In the genomic region with DNA sequence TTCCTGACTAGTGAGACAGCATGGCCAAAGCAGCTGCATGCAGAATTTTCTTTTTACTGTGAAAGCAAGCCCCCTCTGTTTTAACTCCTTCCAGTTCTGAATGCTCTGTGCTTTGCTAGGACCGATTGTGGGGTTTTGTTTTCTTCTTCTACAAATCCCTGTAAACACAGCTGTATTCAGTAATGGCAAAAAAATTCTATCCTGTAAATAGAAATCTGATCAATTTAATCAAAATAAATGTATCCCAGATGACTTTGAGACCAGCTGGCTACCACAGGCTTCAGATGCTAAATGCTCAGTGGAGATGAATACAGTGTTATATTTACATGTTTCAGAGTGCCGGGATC, we compare ENCODE assay signal across 11 cellular contexts.
DNase-seq lines count a peak whose midpoint lies in the region; ATAC-seq, FAIRE-seq and TF ChIP-seq lines count a peak whose summit lies in the region.
"Had no signal": no experiment of that assay in that cellular context is flagged by ENCODE, and none has a peak within 500 bp of the region (broad histone marks: within the 10 kb centered on the region; RNA-seq: fewer than 3 reads in every experiment).

No MANE protein-coding gene starts in this region.

- H3K79me2 ChIP-seq in endothelial cell of umbilical vein (ENCODE audit: control insufficient read depth, insufficient read depth, low read length): no peaks in the 10 kb centered on the region

- in situ Hi-C loops in KBM-7 (cut with MboI; ENCODE audit: low pct_unique_long_range_greater_than_20kb, low sequenced_read_pairs): no loop called here

- DNase-seq in Jurkat, Clone E6-1 (ENCODE audit: low read depth, low spot score): no peak
- DNase-seq in endothelial cell of umbilical vein (ENCODE audit: low read depth, low spot score) (no peak), psoas muscle (no peak), KBM-7 (no peak), RKO (ENCODE audit: low spot score) (no peak), NCI-H1092 (lab: John Stamatoyannopoulos, UW) (no peak)
- DNase-seq: OCI-M1 had no signal

- H3K4me1 ChIP-seq in BLaER1: peaks cover 70% of the 10 kb centered on the region
- peaks cover 24% of the 10 kb centered on the region for H3K4me1 ChIP-seq in endothelial cell of umbilical vein (ENCODE audit: control insufficient read depth, extremely low read depth, insufficient read depth, low read length)
- peaks cover 44% of the 10 kb centered on the region for H3K4me1 ChIP-seq in psoas muscle

- FAIRE-seq in endothelial cell of umbilical vein (lab: Jason Lieb, UNC): no peak
- FAIRE-seq: TTC549 had no signal

- H2AFZ ChIP-seq in endothelial cell of umbilical vein (ENCODE audit: low read depth, low read length): peak overlapping the region; percentile 9

- H4K20me1 ChIP-seq in BLaER1 (peaks cover 9% of the 10 kb centered on the region; the same call in 1 of the 2 replicates), endothelial cell of umbilical vein (replicated peaks; ENCODE audit: control insufficient read depth, extremely low read depth, insufficient read depth, low read length) (no peaks in the 10 kb centered on the region)

- H3K27me3 ChIP-seq in BLaER1 (no peaks in the 10 kb centered on the region), endothelial cell of umbilical vein (ENCODE audit: control insufficient read depth in 2 of 2, insufficient read depth in 2 of 2, low read length in 2 of 2) (no peaks in the 10 kb centered on the region), psoas muscle (ENCODE audit: insufficient read depth in 3 of 3, low read length in 2 of 3) (no peaks in the 10 kb centered on the region)

- no peak for TF ChIP-seq CTCF in endothelial cell of umbilical vein (IDR thresholded peaks at IDR 0.05; ENCODE audit: extremely low read depth in 1 of 2, insufficient read depth in 1 of 2, low read depth in 1 of 2, low read length in 2 of 2)
- TF ChIP-seq CTCF in psoas muscle (IDR thresholded peaks at IDR 0.05): no peak

- CTCF ChIA-PET in endothelial cell of umbilical vein (lab: Charles Lee): interaction anchor here (0.9 to 3.7 kb wide), 2 partner anchors 11 to 554 kb away, joined by 3 to 15 read pairs; a partner anchor contains a TSS

- dilution Hi-C loops in endothelial cell of umbilical vein (cut with MboI; ENCODE audit: extremely low pct_ligation_motif_present, low sequenced_read_pairs): no loop called here

- POLR2A ChIA-PET in endothelial cell of umbilical vein (lab: Charles Lee): interaction anchor here (0.7 to 2.1 kb wide), 2 partner anchors 324 to 553 kb away, joined by 3 to 15 read pairs; a partner anchor contains a TSS

- WGBS in psoas muscle, 3 donors: 4 to 10% (median 9%) methylated on average over 2 of the region's 2 CpGs

- H3K9me3 ChIP-seq in BLaER1 (no peaks in the 10 kb centered on the region), endothelial cell of umbilical vein (replicated peaks; ENCODE audit: control insufficient read depth, insufficient read depth, low read length) (no peaks in the 10 kb centered on the region), psoas muscle (no peaks in the 10 kb centered on the region)

- peaks cover 5% of the 10 kb centered on the region; the same call in 1 of the 2 replicates for H3K36me3 ChIP-seq in BLaER1
- H3K36me3 ChIP-seq in endothelial cell of umbilical vein (ENCODE audit: control insufficient read depth in 2 of 2, extremely low read depth in 1 of 2, insufficient read depth in 2 of 2, low read length in 2 of 2): no peaks in the 10 kb centered on the region
- no peaks in the 10 kb centered on the region for H3K36me3 ChIP-seq in psoas muscle (ENCODE audit: insufficient read depth in 1 of 2, low read depth in 1 of 2)

- H3K27ac ChIP-seq in BLaER1: peak overlapping the region; percentile 59; the same call in 1 of the 2 replicates
- no peak overlapping the region for H3K27ac ChIP-seq in endothelial cell of umbilical vein (ENCODE audit: insufficient read depth, low read depth, low read length)
- H3K27ac ChIP-seq in psoas muscle: peak overlapping the region; percentile 58
- H3K27ac ChIP-seq: coronary artery had no signal

- H3K9ac ChIP-seq in BLaER1 (no peak overlapping the region; the same call in 1 of the 2 replicates), endothelial cell of umbilical vein (replicated peaks; ENCODE audit: extremely low read depth, insufficient read depth, low read length) (peak overlapping the region; percentile 5)

- no peak for ATAC-seq in psoas muscle

- intact Hi-C loops in endothelial cell of umbilical vein (cut with micrococcal nuclease): loop anchor here (10.0 kb wide), 1 partner anchor 467 kb away; no protein-coding TSS in a partner anchor
- intact Hi-C loops in psoas muscle (cut with DNase I): loop anchor here in 1 of 2 donors (5.0 to 10.0 kb wide), 3 partner anchors 193 to 550 kb away; no protein-coding TSS in a partner anchor

- H3K4me3 ChIP-seq in BLaER1: no peak overlapping the region
- H3K4me3 ChIP-seq in Jurkat, Clone E6-1 (ENCODE audit: low read length): peak overlapping the region; percentile 81
- no peak overlapping the region for H3K4me3 ChIP-seq in endothelial cell of umbilical vein (replicated peaks in 1 of 3; ENCODE audit: insufficient read depth in 1 of 3, low read depth in 1 of 3, low read length in 3 of 3)
- peak overlapping the region; percentile 66 for H3K4me3 ChIP-seq in psoas muscle
- H3K4me3 ChIP-seq: lung had no signal

- TF ChIP-seq POLR2A in endothelial cell of umbilical vein (IDR thresholded peaks at IDR 0.05; ENCODE audit: low read depth, low read length): no peak

- BruUV-seq in endothelial cell of umbilical vein (replicated peaks; lab: Mats Ljungman, UMichigan): no TSS peak

- H3K9me1 ChIP-seq in endothelial cell of umbilical vein (replicated peaks; ENCODE audit: control insufficient read depth, extremely low read depth, insufficient read depth, low read length): no peaks in the 10 kb centered on the region

- peak overlapping the region; percentile 58 for H3K4me2 ChIP-seq in BLaER1
- peak overlapping the region; percentile 52 for H3K4me2 ChIP-seq in endothelial cell of umbilical vein (ENCODE audit: insufficient read depth, low read length)

TF ChIP-seq in endothelial cell of umbilical vein, 7 proteins besides CTCF, POLR2A, EP300 and RAD21:
- TF ChIP-seq MYC (IDR thresholded peaks at IDR 0.05; ENCODE audit: low read depth, low read length): no peak
- TF ChIP-seq POLR2AphosphoS5 (IDR thresholded peaks at IDR 0.05; ENCODE audit: insufficient read depth, low read depth, low read length): no peak
- no peak for TF ChIP-seq GATA2 (IDR thresholded peaks at IDR 0.05; ENCODE audit: insufficient read depth, insufficient read length, low read depth, low read length)
- TF ChIP-seq, protein P1, sequence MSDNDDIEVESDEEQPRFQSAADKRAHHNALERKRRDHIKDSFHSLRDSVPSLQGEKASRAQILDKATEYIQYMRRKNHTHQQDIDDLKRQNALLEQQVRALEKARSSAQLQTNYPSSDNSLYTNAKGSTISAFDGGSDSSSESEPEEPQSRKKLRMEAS (IDR thresholded peaks at IDR 0.05; ENCODE audit: insufficient read depth, insufficient read length): no peak
- no peak for TF ChIP-seq FOS (IDR thresholded peaks at IDR 0.05; ENCODE audit: borderline replicate concordance, insufficient read depth, low read length)
- no peak for TF ChIP-seq JUN (IDR thresholded peaks at IDR 0.05; ENCODE audit: borderline replicate concordance, insufficient read depth, insufficient read length, low read depth)
- TF ChIP-seq EZH2 (IDR thresholded peaks at IDR 0.05; ENCODE audit: borderline replicate concordance, low read depth, low read length, severe bottlenecking): no peak

Comparison
In these comparisons a context has a peak if more than half of its experiments do, and no peak if none do; other contexts are left out.
1. H3K4me3 ChIP-seq: peak in Jurkat, Clone E6-1 (single experiment) and psoas muscle (single experiment); none in BLaER1 (single experiment) and endothelial cell of umbilical vein (0 of 3).